19 cellular contexts compared by ENCODE assay signal in the genomic region with DNA sequence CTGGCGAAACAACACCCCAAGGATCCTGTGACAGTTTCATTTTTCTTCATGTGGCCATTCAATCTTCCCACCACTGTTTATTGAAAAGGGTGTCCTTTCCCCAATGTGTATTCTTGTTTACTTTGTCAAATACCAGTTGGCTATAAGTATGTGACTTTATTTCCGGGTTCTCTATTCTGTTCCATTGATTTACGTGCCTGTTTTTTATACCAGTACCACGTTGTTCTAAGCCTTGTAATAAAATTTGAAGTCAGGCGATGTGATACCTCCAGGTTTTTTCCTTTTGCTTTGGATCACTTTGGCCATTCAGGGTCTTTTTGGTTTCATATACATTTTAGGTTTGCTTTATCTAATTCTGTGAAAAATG. TPM values are rescaled to one million over a fixed set of nuclear protein-coding genes. Genes with fewer than 3 reads are reported as not detected.
A peak's percentile ranks its signal among the peaks of the same experiment; 100 is the strongest.
DNase-seq lines count a peak whose midpoint lies in the region; ATAC-seq and TF ChIP-seq lines count a peak whose summit lies in the region.
"Had no signal": no experiment of that assay in that cellular context is flagged by ENCODE, and none has a peak within 500 bp of the region (broad histone marks: within the 10 kb centered on the region; RNA-seq: fewer than 3 reads in every experiment).

No MANE protein-coding gene starts in this region.

- 97 to 100% methylated on average over 3 to 5 of the region's 5 CpGs for WGBS in endodermal cell (ENCODE audit: insufficient coverage in 1 of 2, insufficient read length in 1 of 2), 2 experiments

- H3K4me1 ChIP-seq in endodermal cell (ENCODE audit: control insufficient read depth, insufficient read depth, low read length) (no peaks in the 10 kb centered on the region), lower lobe of right lung (no peaks in the 10 kb centered on the region), tibial artery (peaks cover 0 to 10% (median 8%) of the 10 kb centered on the region in 4 donors)
- H3K4me1 ChIP-seq: spleen had no signal

- no peak for TF ChIP-seq CTCF in endodermal cell (conservative IDR thresholded peaks at IDR 0.05)
- no peak for TF ChIP-seq CTCF in lower lobe of right lung (IDR thresholded peaks at IDR 0.05)
- TF ChIP-seq CTCF in tibial artery (IDR thresholded peaks at IDR 0.05), result no peak

- peak; percentile 88 for DNase-seq in DMS53 treated with DMSO at 0.1 percent for 48 hours (lab: John Stamatoyannopoulos, UW; ENCODE audit: unreplicated experiment)
- no peak for DNase-seq in DMS53 (lab: John Stamatoyannopoulos, UW)
- DNase-seq in endodermal cell, result no peak
- DNase-seq in lower lobe of right lung, result no peak
- DNase-seq in tibial artery, result no peak
- no peak for DNase-seq in C1 segment of cervical spinal cord (lab: John Stamatoyannopoulos, UW)
- DNase-seq in middle frontal gyrus (ENCODE audit: extremely low spot score, low spot score), result no peak
- DNase-seq in HCEC 1CT, result no peak
- DNase-seq: activated naive CD4-positive, alpha-beta T cell; CD4-positive, alpha-beta memory T cell; NCI-H1930; stimulated activated naive CD8-positive, alpha-beta T cell treated with anti-CD3 and anti-CD28 coated beads, Interleukin-15, amount 100 ng/mL, for 72 hours had no signal

- H3K27ac Mint-ChIP-seq in endodermal cell, result no peak overlapping the region
- H3K27ac Mint-ChIP-seq: brain; CD4-positive, alpha-beta memory T cell; stimulated activated naive CD8-positive, alpha-beta T cell treated with anti-CD3 and anti-CD28 coated beads, Interleukin-15, amount 100 ng/mL, for 72 hours had no signal

- no peaks in the 10 kb centered on the region for H3K9me3 Mint-ChIP-seq in endodermal cell
- H3K9me3 Mint-ChIP-seq: stimulated activated naive CD8-positive, alpha-beta T cell treated with anti-CD3 and anti-CD28 coated beads, Interleukin-15, amount 100 ng/mL, for 72 hours had no signal

- intact Hi-C loops in lower lobe of right lung (cut with DNase I), result no loop called here
- intact Hi-C loops in tibial artery (cut with DNase I; ENCODE audit: low total_unique reads), result no loop called here

- peak in 1 of 2 donors; percentile 45 for ATAC-seq in lower lobe of right lung
- ATAC-seq: stimulated activated naive CD8-positive, alpha-beta T cell treated with anti-CD3 and anti-CD28 coated beads, Interleukin-15, amount 100 ng/mL, for 72 hours had no signal

- H3K4me3 Mint-ChIP-seq in endodermal cell, result peak overlapping the region; percentile 67
- H3K4me3 Mint-ChIP-seq: brain; CD4-positive, alpha-beta memory T cell; stimulated activated naive CD8-positive, alpha-beta T cell treated with anti-CD3 and anti-CD28 coated beads, Interleukin-15, amount 100 ng/mL, for 72 hours had no signal

- peaks cover 3% of the 10 kb centered on the region for H3K27me3 Mint-ChIP-seq in endodermal cell (ENCODE audit: insufficient read depth)
- H3K27me3 Mint-ChIP-seq: CD4-positive, alpha-beta memory T cell; stimulated activated naive CD8-positive, alpha-beta T cell treated with anti-CD3 and anti-CD28 coated beads, Interleukin-15, amount 100 ng/mL, for 72 hours had no signal

- peaks cover 4% of the 10 kb centered on the region for H3K4me1 Mint-ChIP-seq in endodermal cell
- H3K4me1 Mint-ChIP-seq: brain; CD4-positive, alpha-beta memory T cell; stimulated activated naive CD8-positive, alpha-beta T cell treated with anti-CD3 and anti-CD28 coated beads, Interleukin-15, amount 100 ng/mL, for 72 hours had no signal

- no peaks in the 10 kb centered on the region for H3K9me3 ChIP-seq in endodermal cell (ENCODE audit: control insufficient read depth, low read length)
- H3K9me3 ChIP-seq in lower lobe of right lung, result no peaks in the 10 kb centered on the region
- no peaks in the 10 kb centered on the region for H3K9me3 ChIP-seq in tibial artery

- H3K27me3 ChIP-seq in endodermal cell (ENCODE audit: control insufficient read depth, insufficient read depth, low read length, poor library complexity, severe bottlenecking), result no peaks in the 10 kb centered on the region
- H3K27me3 ChIP-seq in lower lobe of right lung (ENCODE audit: low read depth), result no peaks in the 10 kb centered on the region
- no peaks in the 10 kb centered on the region for H3K27me3 ChIP-seq in tibial artery

- no peak overlapping the region for H3K4me3 ChIP-seq in endodermal cell (ENCODE audit: low read length)
- no peak overlapping the region for H3K4me3 ChIP-seq in lower lobe of right lung
- peak overlapping the region; percentile 28 to 39 for H3K4me3 ChIP-seq in tibial artery
- H3K4me3 ChIP-seq: spleen had no signal

- H3K36me3 ChIP-seq in endodermal cell (ENCODE audit: control insufficient read depth, insufficient read depth, low read length) (no peaks in the 10 kb centered on the region), lower lobe of right lung (no peaks in the 10 kb centered on the region), tibial artery (no peaks in the 10 kb centered on the region)
- H3K36me3 ChIP-seq: spleen had no signal

- no peaks in the 10 kb centered on the region for H3K36me3 Mint-ChIP-seq in endodermal cell (ENCODE audit: low read depth)
- H3K36me3 Mint-ChIP-seq: CD4-positive, alpha-beta memory T cell had no signal

- H3K27ac ChIP-seq in endodermal cell (ENCODE audit: low read depth, low read length), result no peak overlapping the region
- H3K27ac ChIP-seq in lower lobe of right lung, result peak overlapping the region; percentile 26
- no peak overlapping the region for H3K27ac ChIP-seq in tibial artery
- H3K27ac ChIP-seq: spleen had no signal

- no peak overlapping the region for H3K9ac ChIP-seq in endodermal cell (ENCODE audit: extremely low read depth, low read length, poor library complexity, severe bottlenecking)

RNA-seq across cellular contexts. Expression of a gene that starts 9.1 kb away (rescaled TPM):
- total RNA-seq in endodermal cell (1 to 10 TPM in 1 of 2 donors, under 1 TPM in 1; 0.11 to 1.8 TPM), lower lobe of right lung (0.21 TPM)
- 1.6 TPM for polyA plus RNA-seq in endodermal cell (2013, experiment 1 of 2)
- 0.41 TPM for polyA plus RNA-seq in endodermal cell (2013, experiment 2 of 2)
- total RNA-seq: A172; CD4-positive, alpha-beta memory T cell; fibroblast of villous mesenchyme; G401; M059J; spleen; T-helper 1 cell treated with Interleukin-12 subunit alpha and Interleukin-12 subunit beta and Interleukin-4 antibody, amounts not matched to agents 30 ng/mL and 1 ng/mL, for 36 hours had no signal
- polyA plus RNA-seq: CD4-positive, alpha-beta memory T cell had no signal

Comparison
In these comparisons a context has a peak if more than half of its experiments do, and no peak if none do; other contexts are left out.
1. H3K4me3 ChIP-seq: peak in tibial artery (2 of 2); none in endodermal cell (single experiment) and lower lobe of right lung (single experiment).